ENCODE assay signal across 13 cellular contexts in genomic region chr6:144953552-144954240, GRCh38.
DNase-seq lines count a peak whose midpoint lies in the region; ATAC-seq and TF ChIP-seq lines count a peak whose summit lies in the region.
"Had no signal": no experiment of that assay in that cellular context is flagged by ENCODE, and none has a peak within 500 bp of the region (broad histone marks: within the 10 kb centered on the region; RNA-seq: fewer than 3 reads in every experiment).

No MANE protein-coding gene starts in this region.

- H3K27ac ChIP-seq in RWPE1 (no peak overlapping the region), osteoblast (ENCODE audit: low read depth, low read length) (peak overlapping the region; percentile 59)

- H3K9me3 ChIP-seq in osteoblast (ENCODE audit: low read depth, low read length), result no peaks in the 10 kb centered on the region

- peak overlapping the region; percentile 25 for H3K4me2 ChIP-seq in osteoblast (ENCODE audit: insufficient read depth, low read length)

- H3K79me2 ChIP-seq in osteoblast (ENCODE audit: insufficient read depth, low read length), result no peaks in the 10 kb centered on the region

- H2AFZ ChIP-seq in osteoblast (ENCODE audit: low read length), result peak overlapping the region; percentile 74

- H3K4me3 ChIP-seq in epithelial cell of proximal tubule (ENCODE audit: low read depth, low read length) (no peak overlapping the region), osteoblast (ENCODE audit: insufficient read depth, low read length) (no peak overlapping the region)

- DNase-seq in GM03348 (ENCODE audit: low spot score) (peak; percentile 67), RWPE1 (ENCODE audit: low spot score) (peak; percentile 32), epithelial cell of proximal tubule (ENCODE audit: low read depth) (peak; percentile 58), osteoblast (ENCODE audit: insufficient read length, low spot score, missing footprints) (peak; percentile 75), NOMO-1 (lab: John Stamatoyannopoulos, UW; ENCODE audit: unreplicated experiment in 2 of 2) (no peak), superior temporal gyrus (ENCODE audit: extremely low spot score) (no peak)
- DNase-seq: activated CD4-positive, alpha-beta T cell treated with anti-CD3 and anti-CD28 coated beads for 1 hour; MV-4-11; NCI-H524 treated with DMSO at 0.1 percent for 48 hours had no signal

- peaks cover 49% of the 10 kb centered on the region for H3K4me1 ChIP-seq in osteoblast (ENCODE audit: insufficient read depth, low read length)

- TF ChIP-seq CTCF in RWPE1 (conservative IDR thresholded peaks at IDR 0.05; ENCODE audit: low read depth) (no peak), epithelial cell of proximal tubule (conservative IDR thresholded peaks at IDR 0.05; ENCODE audit: low read depth, low read length) (no peak), osteoblast (IDR thresholded peaks at IDR 0.05; ENCODE audit: extremely low read depth, low read depth, low read length) (no peak)

- ATAC-seq in HG02885 (IDR thresholded peaks at IDR 0.05; ENCODE audit: poor library complexity, unreplicated experiment), result no peak
- no peak for ATAC-seq in HG03025 (IDR thresholded peaks at IDR 0.05; ENCODE audit: low FRiP score, unreplicated experiment)
- ATAC-seq: left lobe of liver; stimulated activated memory B cell treated with anti-CD40 and anti-IgM and Interleukin-4, amounts not matched to agents 10 μg/mL and 1 μg/mL and 100 μg/mL, for 72 hours had no signal

- CTCF ChIA-PET in RWPE1 (lab: Yijun Ruan, JAX), result interaction anchor here (0.6 kb wide), 1 partner anchor 660 kb away, joined by 5 read pairs; no protein-coding TSS in a partner anchor

- H4K20me1 ChIP-seq in osteoblast (ENCODE audit: insufficient read depth, low read length), result no peaks in the 10 kb centered on the region

- POLR2A ChIA-PET in RWPE1 (lab: Yijun Ruan, JAX; ENCODE audit: low non-redundant PET), result no interaction called here

- H3K36me3 ChIP-seq in osteoblast (ENCODE audit: insufficient read depth, low read length), result no peaks in the 10 kb centered on the region

- no peaks in the 10 kb centered on the region for H3K27me3 ChIP-seq in osteoblast (ENCODE audit: insufficient read depth, low read length)

Comparison
In these comparisons a context has a peak if more than half of its experiments do, and no peak if none do; other contexts are left out.
1. DNase-seq: peak in GM03348 (single experiment), RWPE1 (single experiment), epithelial cell of proximal tubule (single experiment) and osteoblast (single experiment); none in NOMO-1 (0 of 2) and superior temporal gyrus (single experiment).